ENCODE assay signal across 8 cellular contexts in genomic region chr15:45399381-45400212, GRCh38. TPM values are rescaled to one million over a fixed set of nuclear protein-coding genes. Genes with fewer than 3 reads are reported as not detected.
DNase-seq lines count a peak whose midpoint lies in the region; ATAC-seq and TF ChIP-seq lines count a peak whose summit lies in the region.

No MANE protein-coding gene starts in this region.

- POLR2A ChIA-PET in RWPE1 (lab: Yijun Ruan, JAX; ENCODE audit: low non-redundant PET) = no interaction called here

- H3K27ac ChIP-seq in RWPE1 = no peak overlapping the region
- H3K27ac ChIP-seq in prostate gland = no peak overlapping the region

- TF ChIP-seq CTCF in RWPE1 (conservative IDR thresholded peaks at IDR 0.05; ENCODE audit: low read depth) (peak; percentile 84), prostate gland (IDR thresholded peaks at IDR 0.05) (peak; percentile 62 to 80 (median 72))

- peak; percentile 23 for DNase-seq in DMS53 treated with DMSO at 0.1 percent for 48 hours (lab: John Stamatoyannopoulos, UW; ENCODE audit: unreplicated experiment)
- DNase-seq in Jurkat, Clone E6-1 (ENCODE audit: low read depth, low spot score) = peak; percentile 59
- peak; percentile 52 for DNase-seq in RWPE1 (ENCODE audit: low spot score)
- DNase-seq in fibroblast of gingiva (ENCODE audit: low read depth) = peak; percentile 45
- DNase-seq in prostate gland (ENCODE audit: low spot score) = no peak

- TF ChIP-seq POLR2A in prostate gland (IDR thresholded peaks at IDR 0.05) = no peak

- intact Hi-C loops in prostate gland (cut with DNase I) = loop anchor here (5.0 kb wide), 2 partner anchors 188 to 232 kb away; partner anchors contain the start of gene BLOC1S6

- no peak for ATAC-seq in GM19452 (IDR thresholded peaks at IDR 0.05; ENCODE audit: unreplicated experiment)
- no peak for ATAC-seq in HG02571 (IDR thresholded peaks at IDR 0.05; ENCODE audit: unreplicated experiment)
- no peak for ATAC-seq in HG02938 (IDR thresholded peaks at IDR 0.05; ENCODE audit: unreplicated experiment)

- H3K4me3 ChIP-seq in Jurkat, Clone E6-1 (ENCODE audit: low read length) = no peak overlapping the region
- H3K4me3 ChIP-seq in prostate gland = no peak overlapping the region

- H3K9me3 ChIP-seq in prostate gland = no peaks in the 10 kb centered on the region

- CTCF ChIA-PET in RWPE1 (lab: Yijun Ruan, JAX) = interaction anchor here (0.6 to 1.7 kb wide), 5 partner anchors 20 to 237 kb away, joined by 3 to 5 read pairs (median 4); no protein-coding TSS in a partner anchor

- WGBS in prostate gland = 51% methylated on average over 6 of the region's 6 CpGs

- H3K4me1 ChIP-seq in prostate gland (replicated peaks) = no peaks in the 10 kb centered on the region

- H3K36me3 ChIP-seq in prostate gland = no peaks in the 10 kb centered on the region

- no peaks in the 10 kb centered on the region for H3K27me3 ChIP-seq in prostate gland (replicated peaks; ENCODE audit: insufficient read depth)

RNA-seq across cellular contexts. Expression of gene GATM, which starts 21.3 kb away (rescaled TPM):
- polyA plus RNA-seq in Jurkat, Clone E6-1 (2012; ENCODE audit: insufficient read depth, insufficient read length) = 2.6 TPM
- total RNA-seq in prostate gland = 100 to 1,000 TPM in 1 of 2 donors, 10 to 100 TPM in 1; 12.9 to 254 TPM
